In genomic region chr15:77907824-77908751, GRCh38 we compare ENCODE assay signal across 8 cellular contexts.
DNase-seq lines count a peak whose midpoint lies in the region; ATAC-seq and TF ChIP-seq lines count a peak whose summit lies in the region.

No MANE protein-coding gene starts in this region.

- H4K20me1 ChIP-seq in fibroblast of lung (ENCODE audit: control insufficient read depth, extremely low read depth, insufficient read depth, low read length), result no peaks in the 10 kb centered on the region

- DNase-seq in G401 (ENCODE audit: low spot score), result peak; percentile 43
- DNase-seq in LNCaP clone FGC (ENCODE audit: low read depth), result no peak
- peak; percentile 42 to 63 for DNase-seq in activated CD4-positive, alpha-beta T cell treated with anti-CD3 and anti-CD28 coated beads for 24 hours (ENCODE audit: low read depth in 2 of 2)
- peak; percentile 46 to 64 for DNase-seq in fibroblast of lung (ENCODE audit: low read depth in 2 of 2)
- DNase-seq in stimulated activated CD4-positive, alpha-beta T cell treated with anti-CD3 and anti-CD28 coated beads, Interleukin-15, amount 100 ng/mL, for 24 hours, result peak; percentile 84

- H3K9me3 ChIP-seq in fibroblast of lung (ENCODE audit: control insufficient read depth, insufficient read depth, low read depth, low read length), result no peaks in the 10 kb centered on the region

- H3K79me2 ChIP-seq in fibroblast of lung (ENCODE audit: control insufficient read depth, insufficient read depth, low read length), result no peaks in the 10 kb centered on the region

- no peaks in the 10 kb centered on the region for H3K27me3 ChIP-seq in fibroblast of lung (ENCODE audit: control insufficient read depth, insufficient read depth, low read length)

- ATAC-seq in GM19455 (IDR thresholded peaks at IDR 0.05; ENCODE audit: unreplicated experiment), result no peak
- no peak for ATAC-seq in HG02938 (IDR thresholded peaks at IDR 0.05; ENCODE audit: unreplicated experiment)
- no peak for ATAC-seq in GM18502 (IDR thresholded peaks at IDR 0.05; ENCODE audit: poor library complexity, unreplicated experiment)

- TF ChIP-seq CTCF in LNCaP clone FGC (IDR thresholded peaks at IDR 0.05; ENCODE audit: control insufficient read depth, extremely low read depth, insufficient read depth) (peak; percentile 66), fibroblast of lung (conservative IDR thresholded peaks at IDR 0.05 in 1 of 2, IDR thresholded peaks at IDR 0.05 in 1 of 2; ENCODE audit: low read depth in 1 of 2, low read length in 2 of 2) (peak in 1 of 2 donors; percentile 63)

- H2AFZ ChIP-seq in fibroblast of lung (ENCODE audit: low read length), result no peak overlapping the region

- no peaks in the 10 kb centered on the region for H3K4me1 ChIP-seq in fibroblast of lung (ENCODE audit: control insufficient read depth, extremely low read depth, insufficient read depth, low read length)

- H3K4me3 ChIP-seq in LNCaP clone FGC (ENCODE audit: low read depth, low read length) (no peak overlapping the region), fibroblast of lung (replicated peaks in 1 of 4; ENCODE audit: control extremely low read depth in 1 of 4, insufficient read depth in 1 of 4, low read depth in 3 of 4, low read length in 4 of 4) (no peak overlapping the region)

- H3K36me3 ChIP-seq in fibroblast of lung (ENCODE audit: control insufficient read depth, insufficient read depth, low read length), result no peaks in the 10 kb centered on the region

- H3K4me2 ChIP-seq in fibroblast of lung (ENCODE audit: extremely low read depth, insufficient read depth, low read length), result no peak overlapping the region

- H3K9ac ChIP-seq in fibroblast of lung (ENCODE audit: insufficient read depth, low read length), result no peak overlapping the region

- no peak overlapping the region for H3K27ac ChIP-seq in fibroblast of lung (ENCODE audit: insufficient read depth, low read length)

- in situ Hi-C loops in G401 (cut with HindIII; ENCODE audit: low sequenced_read_pairs), result no loop called here
